In the genomic region with DNA sequence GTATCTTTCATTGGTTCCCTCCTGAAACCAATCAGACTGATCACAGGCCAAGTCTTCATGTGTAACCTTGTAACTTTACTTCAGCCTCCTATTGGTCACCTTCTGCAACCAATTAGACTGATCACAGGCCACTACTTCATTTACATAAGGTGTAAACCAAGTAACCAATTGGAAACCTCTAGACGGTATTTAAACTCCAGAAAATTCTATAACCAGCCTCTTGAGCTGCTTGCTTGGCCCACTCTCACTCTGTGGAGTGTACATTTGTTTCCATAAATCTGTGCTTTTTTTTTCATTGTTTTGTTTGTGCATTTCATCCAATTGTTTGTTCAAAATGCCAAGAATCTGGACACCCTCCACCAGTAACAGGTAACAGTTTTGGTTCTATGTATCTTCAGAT, we compare ENCODE assay signal across 20 cellular contexts. TPM values are rescaled to one million over a fixed set of nuclear protein-coding genes. Genes with fewer than 3 reads are reported as not detected.
DNase-seq lines count a peak whose midpoint lies in the region; ATAC-seq lines count a peak whose summit lies in the region.
"Had no signal": no experiment of that assay in that cellular context is flagged by ENCODE, and none has a peak within 500 bp of the region (broad histone marks: within the 10 kb centered on the region; RNA-seq: fewer than 3 reads in every experiment).

No MANE protein-coding gene starts in this region.

- intact Hi-C loops in naive thymus-derived CD4-positive, alpha-beta T cell (cut with micrococcal nuclease): no loop called here

- H3K36me3 ChIP-seq in naive thymus-derived CD4-positive, alpha-beta T cell (ENCODE audit: control insufficient read depth in 2 of 3, insufficient read depth in 3 of 3, low read length in 3 of 3): no peaks in the 10 kb centered on the region
- no peaks in the 10 kb centered on the region for H3K36me3 ChIP-seq in thymus (ENCODE audit: control insufficient read depth, insufficient read depth)

- no peak overlapping the region for H3K27ac ChIP-seq in naive thymus-derived CD4-positive, alpha-beta T cell (ENCODE audit: low read depth, low read length)
- H3K27ac ChIP-seq in thymus (ENCODE audit: low read depth): peak overlapping the region; percentile 25

- peak overlapping the region; percentile 100 for H3K27ac Mint-ChIP-seq in activated naive CD8-positive, alpha-beta T cell
- peak overlapping the region in 1 of 9 donors; percentile 14 for H3K27ac Mint-ChIP-seq in naive thymus-derived CD4-positive, alpha-beta T cell
- H3K27ac Mint-ChIP-seq: B cell had no signal

- H3K4me1 Mint-ChIP-seq in activated T-cell treated with anti-CD3 and anti-CD28 coated beads, Interleukin-2, amount 50 U/mL, for 4 hours (ENCODE audit: low read depth): peaks cover 11% of the 10 kb centered on the region
- peaks cover 54% of the 10 kb centered on the region for H3K4me1 Mint-ChIP-seq in activated naive CD8-positive, alpha-beta T cell (ENCODE audit: low read depth)
- H3K4me1 Mint-ChIP-seq in naive thymus-derived CD4-positive, alpha-beta T cell: peaks cover 0 to 21% (median 10%) of the 10 kb centered on the region in 7 donors
- H3K4me1 Mint-ChIP-seq: B cell had no signal

- no peak overlapping the region for H3K4me3 Mint-ChIP-seq in activated T-cell treated with anti-CD3 and anti-CD28 coated beads, Interleukin-2, amount 50 U/mL, for 4 hours
- H3K4me3 Mint-ChIP-seq in activated naive CD8-positive, alpha-beta T cell: peak overlapping the region; percentile 92
- no peak overlapping the region for H3K4me3 Mint-ChIP-seq in naive thymus-derived CD4-positive, alpha-beta T cell
- H3K4me3 Mint-ChIP-seq: B cell had no signal

- no peaks in the 10 kb centered on the region for H3K9me3 ChIP-seq in naive thymus-derived CD4-positive, alpha-beta T cell (ENCODE audit: control insufficient read depth in 2 of 3, low read length in 3 of 3)
- H3K9me3 ChIP-seq in thymus (ENCODE audit: control insufficient read depth): peaks cover 1% of the 10 kb centered on the region
- H3K9me3 ChIP-seq: Caco-2 had no signal

- peak; percentile 31 to 40 for ATAC-seq in activated T-cell treated with anti-CD3 and anti-CD28 coated beads, Interleukin-2, amount 50 U/mL, for 4 hours
- ATAC-seq in naive thymus-derived CD4-positive, alpha-beta T cell: peak; percentile 45
- ATAC-seq: HCT116, K562 had no signal

- H3K4me1 ChIP-seq in naive thymus-derived CD4-positive, alpha-beta T cell (ENCODE audit: control insufficient read depth in 2 of 2, insufficient read depth in 2 of 2, low read length in 2 of 2): peaks cover 0 to 37% of the 10 kb centered on the region in 2 donors
- H3K4me1 ChIP-seq in thymus (ENCODE audit: control insufficient read depth, insufficient read depth, low read length): peaks cover 16% of the 10 kb centered on the region
- H3K4me1 ChIP-seq: Caco-2 had no signal

- H3K27me3 Mint-ChIP-seq in activated T-cell treated with anti-CD3 and anti-CD28 coated beads, Interleukin-2, amount 50 U/mL, for 4 hours (ENCODE audit: low read depth): peaks cover 2% of the 10 kb centered on the region
- no peaks in the 10 kb centered on the region for H3K27me3 Mint-ChIP-seq in activated naive CD8-positive, alpha-beta T cell
- H3K27me3 Mint-ChIP-seq in naive thymus-derived CD4-positive, alpha-beta T cell: peaks cover 0 to 13% (median 8%) of the 10 kb centered on the region in 5 donors

- DNase-seq in activated T-cell treated with anti-CD3 and anti-CD28 coated beads, Interleukin-2, amount 50 U/mL, for 4 hours: no peak
- no peak for DNase-seq in activated T-cell treated with anti-CD3 and anti-CD28 coated beads, Interleukin-2, amount 50 U/mL, for 1 hour
- no peak for DNase-seq in naive thymus-derived CD4-positive, alpha-beta T cell
- DNase-seq in NCI-H446 (lab: John Stamatoyannopoulos, UW) (no peak), anterior cingulate cortex (lab: John Stamatoyannopoulos, UW) (no peak), germinal center (ENCODE audit: low spot score) (no peak)
- DNase-seq: Caco-2; GF-D8; GOT3; NCI-H1105 treated with DMSO at 0.1 percent for 48 hours; NCI-H1694 treated with DMSO at 0.1 percent for 48 hours; NCI-H510A; NCI-H748 treated with DMSO at 0.1 percent for 48 hours; NK-92 treated with Interleukin-12 subunit alpha and Interleukin-12 subunit beta, amount 100 ng/mL, for 24 hours; SHP77 had no signal

- no peaks in the 10 kb centered on the region for H3K9me3 Mint-ChIP-seq in activated T-cell treated with anti-CD3 and anti-CD28 coated beads, Interleukin-2, amount 50 U/mL, for 4 hours
- H3K9me3 Mint-ChIP-seq in activated naive CD8-positive, alpha-beta T cell (ENCODE audit: low read depth): peaks cover 15% of the 10 kb centered on the region
- peaks cover 0 to 8% (median 2%) of the 10 kb centered on the region in 11 donors for H3K9me3 Mint-ChIP-seq in naive thymus-derived CD4-positive, alpha-beta T cell

- POLR2A ChIA-PET in naive thymus-derived CD4-positive, alpha-beta T cell (lab: Charles Lee): interaction anchor here (0.6 kb wide), 1 partner anchor 35 kb away, joined by 5 read pairs; no protein-coding TSS in a partner anchor

- 99% methylated on average over 1 of the region's 1 CpG for WGBS in thymus

- H3K36me3 Mint-ChIP-seq in activated T-cell treated with anti-CD3 and anti-CD28 coated beads, Interleukin-2, amount 50 U/mL, for 4 hours (ENCODE audit: insufficient read depth): no peaks in the 10 kb centered on the region
- peaks cover 16% of the 10 kb centered on the region for H3K36me3 Mint-ChIP-seq in activated naive CD8-positive, alpha-beta T cell
- peaks cover 0 to 2% (median 0%) of the 10 kb centered on the region in 5 donors for H3K36me3 Mint-ChIP-seq in naive thymus-derived CD4-positive, alpha-beta T cell

- H3K27me3 ChIP-seq in naive thymus-derived CD4-positive, alpha-beta T cell (ENCODE audit: control insufficient read depth in 2 of 2, insufficient read depth in 2 of 2, low read length in 2 of 2): no peaks in the 10 kb centered on the region
- H3K27me3 ChIP-seq in thymus (ENCODE audit: control insufficient read depth, insufficient read depth): no peaks in the 10 kb centered on the region

- peak overlapping the region; percentile 23 for H3K4me3 ChIP-seq in naive thymus-derived CD4-positive, alpha-beta T cell (ENCODE audit: low read length)
- no peak overlapping the region for H3K4me3 ChIP-seq in thymus (ENCODE audit: low read length)
- H3K4me3 ChIP-seq: K562 had no signal

- CTCF ChIA-PET in naive thymus-derived CD4-positive, alpha-beta T cell (lab: Charles Lee): no interaction called here

RNA-seq across cellular contexts. Expression of a gene that starts 47.5 kb away (rescaled TPM):
- total RNA-seq in activated T-cell treated with anti-CD3 and anti-CD28 coated beads, Interleukin-2, amount 50 U/mL, for 4 hours: 1 to 10 TPM in 2 of 3 donors, under 1 TPM in 1; 0.68 to 6.7 (median 1.2) TPM
- 1 to 10 TPM in 2 of 5 experiments, under 1 TPM in 2, not detected in 1; 0.37 to 2.0 (median 1.3) TPM for total RNA-seq in naive thymus-derived CD4-positive, alpha-beta T cell
- 1 to 10 TPM in 1 of 2 donors, under 1 TPM in 1; 0.27 to 1.5 TPM for polyA plus RNA-seq in naive thymus-derived CD4-positive, alpha-beta T cell
- 0.27 TPM for polyA plus RNA-seq in thymus
